ENCODE assay signal across 9 cellular contexts in genomic region chr19:10808937-10809655, GRCh38. TPM values are rescaled to one million over a fixed set of nuclear protein-coding genes. Genes with fewer than 3 reads are reported as not detected.
DNase-seq lines count a peak whose midpoint lies in the region; ATAC-seq and TF ChIP-seq lines count a peak whose summit lies in the region.
"Had no signal": no experiment of that assay in that cellular context is flagged by ENCODE, and none has a peak within 500 bp of the region (broad histone marks: within the 10 kb centered on the region; RNA-seq: fewer than 3 reads in every experiment).

No MANE protein-coding gene starts in this region.

- H3K9me2 ChIP-seq in GM23248 (ENCODE audit: insufficient read depth): no peaks in the 10 kb centered on the region

- no peak for TF ChIP-seq CTCF in RWPE2 (IDR thresholded peaks at IDR 0.05; ENCODE audit: poor library complexity, severe bottlenecking)
- TF ChIP-seq CTCF in chondrocyte (IDR thresholded peaks at IDR 0.05): no peak

- H3K4me1 Mint-ChIP-seq in chondrocyte (ENCODE audit: low read depth): peaks cover 20% of the 10 kb centered on the region

- no peak overlapping the region for H3K4me2 ChIP-seq in GM23248 (ENCODE audit: unreplicated experiment)

- H3K4me3 ChIP-seq in GM23248 (no peak overlapping the region), RWPE2 (ENCODE audit: severe bottlenecking) (no peak overlapping the region)

- peaks cover 16% of the 10 kb centered on the region for H3K4me1 ChIP-seq in GM23248 (ENCODE audit: insufficient read depth)
- no peaks in the 10 kb centered on the region for H3K4me1 ChIP-seq in RWPE2 (ENCODE audit: insufficient read depth, poor library complexity, severe bottlenecking)

- H3K36me3 ChIP-seq in GM23248 (ENCODE audit: low read depth) (peaks cover 27% of the 10 kb centered on the region; the same call in 1 of the 2 replicates), RWPE2 (ENCODE audit: low read depth) (peaks cover 58% of the 10 kb centered on the region)

- H3K27ac ChIP-seq in GM23248 (no peak overlapping the region), RWPE2 (ENCODE audit: poor library complexity, severe bottlenecking) (peak overlapping the region; percentile 34)

- in situ Hi-C loops in GM23248 (cut with MboI): no loop called here

- peak; percentile 79 for ATAC-seq in RWPE2 (ENCODE audit: low read depth)
- peak; percentile 24 for ATAC-seq in sciatic nerve
- ATAC-seq in HG02870 (IDR thresholded peaks at IDR 0.05; ENCODE audit: unreplicated experiment): no peak

- H3K9ac ChIP-seq in GM23248: no peak overlapping the region

- H3K4me3 Mint-ChIP-seq in chondrocyte (ENCODE audit: unreplicated experiment): no peak overlapping the region

- whole genome bisulfite sequencing in GM23248 (ENCODE audit: low coverage in 1 of 2, low lambda C conversion rate in 2 of 2, missing lambda C conversion rate in 2 of 2), 2 experiments: 94 to 95% methylated on average over 11 of the region's 11 CpGs

- peaks cover 4% of the 10 kb centered on the region for H3K79me2 ChIP-seq in GM23248 (ENCODE audit: insufficient read depth)

- H3K9me3 ChIP-seq in GM23248 (ENCODE audit: low read depth): no peaks in the 10 kb centered on the region
- H3K9me3 ChIP-seq in RWPE2 (ENCODE audit: severe bottlenecking): no peaks in the 10 kb centered on the region

- peak overlapping the region; percentile 64 for H3K27ac Mint-ChIP-seq in chondrocyte (ENCODE audit: unreplicated experiment)

- H2AFZ ChIP-seq in GM23248: no peak overlapping the region

- no peaks in the 10 kb centered on the region for H3K27me3 Mint-ChIP-seq in chondrocyte (ENCODE audit: low read depth)

- peaks cover 3% of the 10 kb centered on the region for H3K9me3 Mint-ChIP-seq in chondrocyte (ENCODE audit: low read depth)

- no peaks in the 10 kb centered on the region for H4K20me1 ChIP-seq in GM23248 (ENCODE audit: insufficient read depth)

- H3F3A ChIP-seq in GM23248 (ENCODE audit: insufficient read depth): peaks cover 34% of the 10 kb centered on the region

- H3K27me3 ChIP-seq in GM23248 (replicated peaks; ENCODE audit: insufficient read depth) (no peaks in the 10 kb centered on the region), RWPE2 (ENCODE audit: insufficient read depth, poor library complexity, severe bottlenecking) (no peaks in the 10 kb centered on the region)

- peaks cover 20% of the 10 kb centered on the region for H3K36me3 Mint-ChIP-seq in chondrocyte (ENCODE audit: low read depth)

- intact Hi-C loops in sciatic nerve (cut with DNase I): no loop called here

- DNase-seq in GM23248: peak; percentile 46
- DNase-seq in RWPE2 (ENCODE audit: low spot score): no peak
- DNase-seq in chondrocyte (ENCODE audit: low spot score): no peak
- no peak for DNase-seq in sciatic nerve (ENCODE audit: low spot score)
- DNase-seq in DMS79 (lab: John Stamatoyannopoulos, UW): no peak
- DNase-seq in HCEC 1CT: no peak
- DNase-seq in NCI-H82 treated with DMSO at 0.1 percent for 48 hours (lab: John Stamatoyannopoulos, UW; ENCODE audit: unreplicated experiment): no peak
- DNase-seq: MM.1S had no signal

RNA-seq across cellular contexts. Expression of gene TMED1, which starts 26.9 kb away (rescaled TPM):
- total RNA-seq in GM23248 (2014; rRNA removed; shearing (Covaris generic)): 58.7 and 66.4 TPM in 2 replicates
- 66.7 and 68.2 TPM in 2 replicates for polyA plus RNA-seq in GM23248 (2016; fragmentation: Nextera tagmentation; extraction: Ambion mirVana)
- total RNA-seq in chondrocyte (29.1 to 33.7 TPM (median 31.5 TPM) in 3 replicates), sciatic nerve (20.0 TPM)

RNA-seq across cellular contexts. Expression of gene C19orf38, which starts 39.1 kb away (rescaled TPM):
- total RNA-seq in GM23248 (2014; rRNA removed; shearing (Covaris generic)): 0.22 TPM in 1 of 2 replicates, not detected in the other
- 0.20 and 0.42 TPM in 2 replicates for polyA plus RNA-seq in GM23248 (2016; fragmentation: Nextera tagmentation; extraction: Ambion mirVana)
- total RNA-seq in chondrocyte (0.30 to 0.34 TPM in 2 of 3 replicates, not detected in the other), sciatic nerve (2.7 TPM)
